11 cellular contexts compared by ENCODE assay signal in genomic region chr16:11201498-11202259, GRCh38. TPM values are rescaled to one million over a fixed set of nuclear protein-coding genes. Genes with fewer than 3 reads are reported as not detected.
A peak's percentile ranks its signal among the peaks of the same experiment; 100 is the strongest.
DNase-seq lines count a peak whose midpoint lies in the region; ATAC-seq and TF ChIP-seq lines count a peak whose summit lies in the region.
"Had no signal": no experiment of that assay in that cellular context is flagged by ENCODE, and none has a peak within 500 bp of the region (broad histone marks: within the 10 kb centered on the region; RNA-seq: fewer than 3 reads in every experiment).

No MANE protein-coding gene starts in this region.

- H3K4me3 Mint-ChIP-seq in type B pancreatic cell = peak overlapping the region; percentile 33

- TF ChIP-seq CTCF in fibroblast of villous mesenchyme (IDR thresholded peaks at IDR 0.05; ENCODE audit: insufficient read depth, low read depth, low read length) (no peak), type B pancreatic cell (conservative IDR thresholded peaks at IDR 0.05) (no peak), WERI-Rb-1 (IDR thresholded peaks at IDR 0.05; ENCODE audit: low read depth, low read length) (no peak)

- H3K27me3 Mint-ChIP-seq in type B pancreatic cell = peaks cover 17% of the 10 kb centered on the region

- H3K4me1 Mint-ChIP-seq in type B pancreatic cell (ENCODE audit: unreplicated experiment) = peaks cover 31% of the 10 kb centered on the region

- no peak overlapping the region for H3K4me3 ChIP-seq in fibroblast of villous mesenchyme (ENCODE audit: low read depth, low read length)
- H3K4me3 ChIP-seq in WERI-Rb-1 (ENCODE audit: low read depth, low read length) = no peak overlapping the region

- no peaks in the 10 kb centered on the region for H3K9me3 Mint-ChIP-seq in type B pancreatic cell
- H3K9me3 Mint-ChIP-seq: activated naive CD4-positive, alpha-beta T cell treated with anti-CD3 and anti-CD28 coated beads, Interleukin-2, amount 50 U/mL, for 72 hours had no signal

- no peaks in the 10 kb centered on the region for H3K27me3 ChIP-seq in WERI-Rb-1 (ENCODE audit: insufficient read depth, low read depth, severe bottlenecking)

- ATAC-seq in GM19328 (IDR thresholded peaks at IDR 0.05; ENCODE audit: unreplicated experiment) = no peak

- H3K27ac ChIP-seq in WERI-Rb-1 = no peak overlapping the region
- H3K27ac ChIP-seq: parathyroid adenoma had no signal

- H3K9me3 ChIP-seq in WERI-Rb-1 (ENCODE audit: severe bottlenecking) = no peaks in the 10 kb centered on the region

- H3K36me3 ChIP-seq in WERI-Rb-1 = no peaks in the 10 kb centered on the region

- peak overlapping the region; percentile 52 for H3K27ac Mint-ChIP-seq in type B pancreatic cell

- peak; percentile 12 for DNase-seq in stimulated activated CD4-positive, alpha-beta T cell treated with anti-CD3 and anti-CD28 coated beads, Interleukin-1b, Interleukin-23, amount 100 ng/mL, for 48 hours
- DNase-seq in stimulated activated CD4-positive, alpha-beta T cell treated with anti-CD3 and anti-CD28 coated beads, Interleukin-2, amount 100 ng/mL, for 48 hours = no peak
- DNase-seq in RKO (ENCODE audit: low spot score) (peak; percentile 95), fibroblast of villous mesenchyme (ENCODE audit: low read depth) (peak; percentile 77), type B pancreatic cell (ENCODE audit: extremely low spot score, unreplicated experiment) (no peak), WERI-Rb-1 (no peak), NCI-H1436 (lab: John Stamatoyannopoulos, UW) (no peak)
- DNase-seq: NCI-H1105 had no signal

- H3K36me3 Mint-ChIP-seq in type B pancreatic cell = no peaks in the 10 kb centered on the region
- H3K36me3 Mint-ChIP-seq: activated naive CD4-positive, alpha-beta T cell treated with anti-CD3 and anti-CD28 coated beads, Interleukin-2, amount 50 U/mL, for 72 hours had no signal

RNA-seq across cellular contexts. Expression of gene SOCS1, which starts 54.3 kb away (rescaled TPM):
- total RNA-seq in fibroblast of villous mesenchyme (18.4 and 29.4 TPM in 2 replicates), type B pancreatic cell (ENCODE audit: low replicate concordance) (14.5 and 28.6 TPM in 2 replicates)

Comparison
In these comparisons a context has a peak if more than half of its experiments do, and no peak if none do; other contexts are left out.
1. DNase-seq: peak in stimulated activated CD4-positive, alpha-beta T cell treated with anti-CD3 and anti-CD28 coated beads, Interleukin-1b, Interleukin-23, amount 100 ng/mL, for 48 hours (single experiment), RKO (single experiment) and fibroblast of villous mesenchyme (single experiment); none in stimulated activated CD4-positive, alpha-beta T cell treated with anti-CD3 and anti-CD28 coated beads, Interleukin-2, amount 100 ng/mL, for 48 hours (0 of 2), type B pancreatic cell (single experiment), WERI-Rb-1 (single experiment) and NCI-H1436 (single experiment).